ENCODE assay signal across 25 cellular contexts in genomic region chr20:62212309-62212708, GRCh38. TPM values are rescaled to one million over a fixed set of nuclear protein-coding genes. Genes with fewer than 3 reads are reported as not detected.
A peak's percentile ranks its signal among the peaks of the same experiment; 100 is the strongest.
DNase-seq lines count a peak whose midpoint lies in the region; ATAC-seq and TF ChIP-seq lines count a peak whose summit lies in the region.
"Had no signal": no experiment of that assay in that cellular context is flagged by ENCODE, and none has a peak within 500 bp of the region (broad histone marks: within the 10 kb centered on the region; RNA-seq: fewer than 3 reads in every experiment).

No MANE protein-coding gene starts in this region.

- peak overlapping the region in 4 of 5 experiments; percentile 68 to 93 (median 90) for H3K27ac Mint-ChIP-seq in brain
- H3K27ac Mint-ChIP-seq in neural crest cell (ENCODE audit: unreplicated experiment) = peak overlapping the region; percentile 92
- H3K27ac Mint-ChIP-seq in activated CD4-positive, alpha-beta memory T cell treated with anti-CD3 and anti-CD28 coated beads, Interleukin-2, amount 10 ng/mL, durations not matched to agents 7 days and 5 days = no peak overlapping the region
- H3K27ac Mint-ChIP-seq in Calu3 (ENCODE audit: unreplicated experiment) = no peak overlapping the region

- no peak for ATAC-seq in gastrocnemius medialis

- H3K27ac ChIP-seq in HEK293 (ENCODE audit: extremely low read depth, low read depth, low read length) (no peak overlapping the region), gastrocnemius medialis (no peak overlapping the region)
- H3K27ac ChIP-seq: BLaER1, HL-60, PC-9, SK-N-MC had no signal

- POLR2A ChIA-PET in HEK293 (lab: Yijun Ruan, JAX) = no interaction called here
- POLR2A ChIA-PET in activated CD4-positive, alpha-beta memory T cell treated with anti-CD3 and anti-CD28 coated beads, Interleukin-2, amount 10 ng/mL, durations not matched to agents 7 days and 5 days (lab: Charles Lee) = no interaction called here

- in situ Hi-C loops in gastrocnemius medialis (cut with MboI; ENCODE audit: low sequenced_read_pairs in 4 of 4) = no loop called here

- peak; percentile 21 for DNase-seq in NCI-H2081 treated with DMSO at 0.1 percent for 48 hours (lab: John Stamatoyannopoulos, UW)
- no peak for DNase-seq in neural crest cell (ENCODE audit: low read depth, low spot score)
- DNase-seq in activated CD4-positive, alpha-beta memory T cell treated with anti-CD3 and anti-CD28 coated beads, Interleukin-2, amount 10 ng/mL, durations not matched to agents 7 days and 5 days = no peak
- no peak for DNase-seq in DMS114 treated with DMSO at 0.1 percent for 48 hours (lab: John Stamatoyannopoulos, UW; ENCODE audit: unreplicated experiment)
- no peak for DNase-seq in Calu3
- no peak for DNase-seq in gastrocnemius medialis
- DNase-seq: CD4-positive, alpha-beta memory T cell; DMS53; EL; H7; NCI-H1417 treated with DMSO at 0.1 percent for 48 hours; NCI-H1930; NCI-H510A treated with DMSO at 0.1 percent for 48 hours; NCI-H82; PC-9; SHP77; T-helper 1 cell had no signal

- H3K4me1 Mint-ChIP-seq in brain (peaks cover 9% of the 10 kb centered on the region), neural crest cell (peaks cover 4% of the 10 kb centered on the region), Calu3 (ENCODE audit: low read depth, unreplicated experiment) (peaks cover 13% of the 10 kb centered on the region)
- H3K4me1 Mint-ChIP-seq in activated CD4-positive, alpha-beta memory T cell treated with anti-CD3 and anti-CD28 coated beads, Interleukin-2, amount 10 ng/mL, durations not matched to agents 7 days and 5 days = no peaks in the 10 kb centered on the region
- H3K4me1 Mint-ChIP-seq: CD4-positive, alpha-beta memory T cell had no signal

- intact Hi-C loops in Calu3 (cut with micrococcal nuclease; ENCODE audit: unreplicated experiment) = no loop called here
- intact Hi-C loops in gastrocnemius medialis (cut with DNase I; ENCODE audit: low total_unique reads) = no loop called here

- H3K9me3 ChIP-seq in HEK293 (ENCODE audit: control insufficient read depth, insufficient read depth, low read depth, low read length) (no peaks in the 10 kb centered on the region), gastrocnemius medialis (no peaks in the 10 kb centered on the region)
- H3K9me3 ChIP-seq: BLaER1 had no signal

- BruUV-seq in Calu3 (replicated peaks; lab: Mats Ljungman, UMichigan) = no TSS peak

- no peaks in the 10 kb centered on the region for H3K27me3 Mint-ChIP-seq in brain
- H3K27me3 Mint-ChIP-seq in neural crest cell (ENCODE audit: low read depth) = peaks cover 37% of the 10 kb centered on the region
- peaks cover 4% of the 10 kb centered on the region for H3K27me3 Mint-ChIP-seq in activated CD4-positive, alpha-beta memory T cell treated with anti-CD3 and anti-CD28 coated beads, Interleukin-2, amount 10 ng/mL, durations not matched to agents 7 days and 5 days
- H3K27me3 Mint-ChIP-seq in Calu3 (ENCODE audit: unreplicated experiment) = peaks cover 88% of the 10 kb centered on the region

- TF ChIP-seq POLR2A in gastrocnemius medialis (IDR thresholded peaks at IDR 0.05) = no peak

- CTCF ChIA-PET in HEK293 (lab: Yijun Ruan, JAX) = interaction anchor here (0.6 kb wide), 1 partner anchor 66 kb away, joined by 3 read pairs; no protein-coding TSS in a partner anchor
- CTCF ChIA-PET in activated CD4-positive, alpha-beta memory T cell treated with anti-CD3 and anti-CD28 coated beads, Interleukin-2, amount 10 ng/mL, durations not matched to agents 7 days and 5 days (lab: Charles Lee) = no interaction called here
- CTCF ChIA-PET in Calu3 (lab: Charles Lee) = no interaction called here

- peaks cover 37 to 42% (median 39%) of the 10 kb centered on the region in 3 donors for H3K27me3 ChIP-seq in gastrocnemius medialis

- H3K4me3 ChIP-seq in HEK293 (ENCODE audit: low read depth, low read length) (no peak overlapping the region), gastrocnemius medialis (no peak overlapping the region)
- H3K4me3 ChIP-seq: BLaER1, PC-9, SK-N-MC had no signal

- H3K9me3 Mint-ChIP-seq in brain (no peaks in the 10 kb centered on the region), neural crest cell (no peaks in the 10 kb centered on the region), Calu3 (ENCODE audit: low read depth, unreplicated experiment) (no peaks in the 10 kb centered on the region)
- no peaks in the 10 kb centered on the region for H3K9me3 Mint-ChIP-seq in activated CD4-positive, alpha-beta memory T cell treated with anti-CD3 and anti-CD28 coated beads, Interleukin-2, amount 10 ng/mL, durations not matched to agents 7 days and 5 days
- H3K9me3 Mint-ChIP-seq: CD4-positive, alpha-beta memory T cell had no signal

- H3K4me1 ChIP-seq in HEK293 (ENCODE audit: control insufficient read depth, insufficient read depth, low read length) = no peaks in the 10 kb centered on the region
- H3K4me1 ChIP-seq in gastrocnemius medialis = peaks cover 12 to 13% of the 10 kb centered on the region in 2 donors

- H3K36me3 Mint-ChIP-seq in brain (no peaks in the 10 kb centered on the region), neural crest cell (ENCODE audit: low read depth) (no peaks in the 10 kb centered on the region), Calu3 (ENCODE audit: insufficient read depth, unreplicated experiment) (peaks cover 18% of the 10 kb centered on the region)
- H3K36me3 Mint-ChIP-seq in activated CD4-positive, alpha-beta memory T cell treated with anti-CD3 and anti-CD28 coated beads, Interleukin-2, amount 10 ng/mL, durations not matched to agents 7 days and 5 days (ENCODE audit: low read depth) = no peaks in the 10 kb centered on the region
- H3K36me3 Mint-ChIP-seq: CD4-positive, alpha-beta memory T cell had no signal

- TF ChIP-seq CTCF in HEK293 (tag by site-specific recombination; IDR thresholded peaks at IDR 0.05) = no peak
- no peak for TF ChIP-seq CTCF in brain (conservative IDR thresholded peaks at IDR 0.05)
- no peak for TF ChIP-seq CTCF in neural crest cell (conservative IDR thresholded peaks at IDR 0.05)
- TF ChIP-seq CTCF in Calu3 (IDR thresholded peaks at IDR 0.05; ENCODE audit: unreplicated experiment) = no peak
- no peak for TF ChIP-seq CTCF in gastrocnemius medialis (IDR thresholded peaks at IDR 0.05 in 4 of 5, conservative IDR thresholded peaks at IDR 0.05 in 1 of 5)

- H3K36me3 ChIP-seq in HEK293 (ENCODE audit: control insufficient read depth in 2 of 2, insufficient read depth in 1 of 2, low read length in 2 of 2) (no peaks in the 10 kb centered on the region), gastrocnemius medialis (no peaks in the 10 kb centered on the region)
- H3K36me3 ChIP-seq: BLaER1 had no signal

- peak overlapping the region in 3 of 5 experiments; percentile 27 to 60 (median 35) for H3K4me3 Mint-ChIP-seq in brain
- H3K4me3 Mint-ChIP-seq in neural crest cell = peak overlapping the region; percentile 39
- H3K4me3 Mint-ChIP-seq in activated CD4-positive, alpha-beta memory T cell treated with anti-CD3 and anti-CD28 coated beads, Interleukin-2, amount 10 ng/mL, durations not matched to agents 7 days and 5 days = no peak overlapping the region
- no peak overlapping the region for H3K4me3 Mint-ChIP-seq in Calu3 (ENCODE audit: low read depth, unreplicated experiment)
- H3K4me3 Mint-ChIP-seq: CD4-positive, alpha-beta memory T cell had no signal

TF ChIP-seq in HEK293, 187 proteins besides CTCF, POLR2A, EP300 and RAD21 (continues in another document):
- TF ChIP-seq ZBTB44 (tag by site-specific recombination; IDR thresholded peaks at IDR 0.05) (no peak), PATZ1 (tag by site-specific recombination; IDR thresholded peaks at IDR 0.05) (0 out of 2 replicates have a peak, but pooled peaks have one; percentile 27)

RNA-seq across cellular contexts. Expression of gene HRH3, which starts 7.8 kb away (rescaled TPM):
- polyA plus RNA-seq in brain (ENCODE audit: insufficient read depth, low read depth, low replicate concordance) = 30.9 TPM
- 0.75 and 0.86 TPM in 2 replicates for total RNA-seq in neural crest cell
- total RNA-seq in activated CD4-positive, alpha-beta memory T cell treated with anti-CD3 and anti-CD28 coated beads, Interleukin-2, amount 10 ng/mL, durations not matched to agents 7 days and 5 days = not detected
- total RNA-seq in Calu3 (2022) = not detected in 2 replicates
- total RNA-seq in gastrocnemius medialis = not detected
- total RNA-seq: A673; CD4-positive, alpha-beta memory T cell; HT1080; MCF 10A; PC-9 had no signal
- polyA plus RNA-seq: CD4-positive, alpha-beta memory T cell had no signal

RNA-seq across cellular contexts. Expression of gene OSBPL2, which starts 26.0 kb away (rescaled TPM):
- 54.9 TPM for polyA plus RNA-seq in brain (ENCODE audit: insufficient read depth, low read depth, low replicate concordance)
- total RNA-seq in neural crest cell (33.1 and 35.6 TPM in 2 replicates), Calu3 (2022) (115 and 129 TPM in 2 replicates), gastrocnemius medialis (10 to 100 TPM; 15.8 to 26.4 (median 19.6) TPM)
- total RNA-seq in activated CD4-positive, alpha-beta memory T cell treated with anti-CD3 and anti-CD28 coated beads, Interleukin-2, amount 10 ng/mL, durations not matched to agents 7 days and 5 days = 10 to 100 TPM; 40.3 to 40.6 TPM

RNA-seq across cellular contexts. Expression of gene MTG2, which starts 29.5 kb away (rescaled TPM):
- polyA plus RNA-seq in brain (ENCODE audit: insufficient read depth, low read depth, low replicate concordance) = 47.9 TPM
- 32.9 and 34.6 TPM in 2 replicates for total RNA-seq in neural crest cell
- total RNA-seq in activated CD4-positive, alpha-beta memory T cell treated with anti-CD3 and anti-CD28 coated beads, Interleukin-2, amount 10 ng/mL, durations not matched to agents 7 days and 5 days = 10 to 100 TPM; 25.6 to 27.2 TPM
- total RNA-seq in Calu3 (2022) = 87.9 and 92.6 TPM in 2 replicates
- total RNA-seq in gastrocnemius medialis = 10 to 100 TPM; 21.0 to 50.8 (median 29.3) TPM

Comparison
In these comparisons a context has a peak if more than half of its experiments do, and no peak if none do; other contexts are left out.
1. H3K27ac Mint-ChIP-seq: peak in brain (4 of 5) and neural crest cell (single experiment); none in activated CD4-positive, alpha-beta memory T cell treated with anti-CD3 and anti-CD28 coated beads, Interleukin-2, amount 10 ng/mL, durations not matched to agents 7 days and 5 days (single experiment) and Calu3 (single experiment).
2. H3K4me3 Mint-ChIP-seq: peak in brain (3 of 5) and neural crest cell (single experiment); none in activated CD4-positive, alpha-beta memory T cell treated with anti-CD3 and anti-CD28 coated beads, Interleukin-2, amount 10 ng/mL, durations not matched to agents 7 days and 5 days (single experiment) and Calu3 (single experiment).